Comparison of ENCODE assay signal across 1 cellular context in the genomic region with DNA sequence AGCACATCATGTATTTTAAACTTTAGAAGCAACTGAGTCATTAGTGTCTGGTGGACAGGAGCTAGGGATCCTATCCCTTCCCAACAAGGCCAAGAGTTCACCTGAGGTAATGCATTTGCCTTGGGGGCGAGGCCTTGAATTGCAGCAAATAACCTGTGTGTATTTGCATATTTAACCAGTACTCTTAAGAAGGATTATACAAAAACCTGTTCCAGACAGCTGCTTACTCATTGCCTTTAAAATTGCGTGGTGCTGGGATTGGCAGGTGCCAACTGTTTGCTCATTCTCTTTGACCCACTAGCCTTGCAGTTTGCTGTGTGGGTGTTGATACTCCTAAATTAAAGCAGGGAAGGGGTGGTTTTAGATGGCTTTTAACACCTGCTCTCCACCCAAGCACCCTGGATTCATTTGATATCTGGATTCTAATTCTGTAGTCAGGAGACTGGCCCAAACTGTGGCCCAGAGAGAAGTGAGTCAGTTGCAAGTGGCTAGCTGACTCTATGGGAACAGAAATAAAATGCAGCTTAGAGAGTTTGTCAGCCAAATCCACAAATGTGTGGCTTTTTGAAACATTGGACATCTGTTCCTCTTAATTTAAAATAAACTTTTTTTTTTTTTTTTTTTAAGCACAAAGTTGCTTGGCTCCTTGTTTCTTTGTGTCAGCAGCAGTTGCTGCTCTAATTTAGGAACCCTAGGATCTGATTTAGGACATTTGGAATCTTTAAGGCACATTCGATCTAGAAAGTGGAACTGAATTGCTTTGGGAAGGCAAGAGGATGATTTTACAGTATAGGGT.
TF ChIP-seq lines count a peak whose summit lies in the region.

No MANE protein-coding gene starts in this region.

TF ChIP-seq in HepG2, 621 proteins besides CTCF, POLR2A, EP300 and RAD21 (continued from another document and continues in another):
- TF ChIP-seq E2F1 (CRISPR knock-in tag; IDR thresholded peaks at IDR 0.05) (no peak), ISX (CRISPR knock-in tag; conservative IDR thresholded peaks at IDR 0.05) (no peak), NBN (conservative IDR thresholded peaks at IDR 0.05) (no peak), ZNF589 (CRISPR knock-in tag; conservative IDR thresholded peaks at IDR 0.05) (no peak), AKAP8 (CRISPR knock-in tag; IDR thresholded peaks at IDR 0.05) (no peak), ZNF33A (CRISPR knock-in tag; IDR thresholded peaks at IDR 0.05; ENCODE audit: borderline replicate concordance) (no peak), ZMYM3 (CRISPR knock-in tag; IDR thresholded peaks at IDR 0.05) (no peak; the same call in 1 of the 2 replicates), NFIC (IDR thresholded peaks at IDR 0.05; ENCODE audit: low read length) (no peak; the same call in 1 of the 2 replicates), ZNF552 (CRISPR knock-in tag; IDR thresholded peaks at IDR 0.05; ENCODE audit: borderline replicate concordance) (no peak), KLF6 (CRISPR knock-in tag; IDR thresholded peaks at IDR 0.05) (no peak; the same call in 1 of the 2 replicates), ZNF816 (CRISPR knock-in tag; IDR thresholded peaks at IDR 0.05; ENCODE audit: borderline replicate concordance) (no peak), SAP130 (CRISPR knock-in tag; IDR thresholded peaks at IDR 0.05; ENCODE audit: low read depth) (peak; percentile 53), CHD2 (IDR thresholded peaks at IDR 0.05; ENCODE audit: low read depth, low read length) (no peak), ZNF253 (CRISPR knock-in tag; IDR thresholded peaks at IDR 0.05; ENCODE audit: borderline replicate concordance) (no peak), HINFP (CRISPR knock-in tag; IDR thresholded peaks at IDR 0.05; ENCODE audit: low read depth) (no peak), NRL (CRISPR knock-in tag; IDR thresholded peaks at IDR 0.05; ENCODE audit: borderline replicate concordance) (no peak), MAF1 (CRISPR knock-in tag; IDR thresholded peaks at IDR 0.05; ENCODE audit: borderline replicate concordance) (no peak), DPF2 (CRISPR knock-in tag; IDR thresholded peaks at IDR 0.05; ENCODE audit: borderline replicate concordance, low read depth) (no peak), SRSF9 (IDR thresholded peaks at IDR 0.05; ENCODE audit: borderline replicate concordance, insufficient read depth, low read depth, low read length, poor library complexity, severe bottlenecking) (no peak), ZNF644 (CRISPR knock-in tag; IDR thresholded peaks at IDR 0.05; ENCODE audit: low read depth) (0 out of 2 replicates have a peak, but pooled peaks have one; percentile 19), DNMT1 (CRISPR knock-in tag; IDR thresholded peaks at IDR 0.05) (no peak), NKX3-1 (CRISPR knock-in tag; IDR thresholded peaks at IDR 0.05) (no peak), ZNF556 (CRISPR knock-in tag; IDR thresholded peaks at IDR 0.05; ENCODE audit: borderline replicate concordance) (no peak), SCMH1 (CRISPR knock-in tag; IDR thresholded peaks at IDR 0.05; ENCODE audit: borderline replicate concordance) (no peak), ZSCAN12 (CRISPR knock-in tag; IDR thresholded peaks at IDR 0.05) (no peak), ZNF674 (CRISPR knock-in tag; IDR thresholded peaks at IDR 0.05; ENCODE audit: low read depth) (no peak), HIVEP1 (CRISPR knock-in tag; IDR thresholded peaks at IDR 0.05) (no peak), HOXA7 (CRISPR knock-in tag; IDR thresholded peaks at IDR 0.05) (no peak), MIER3 (CRISPR knock-in tag; IDR thresholded peaks at IDR 0.05; ENCODE audit: borderline replicate concordance) (peak; percentile 85; the same call in 1 of the 2 replicates), RFXANK (CRISPR knock-in tag; IDR thresholded peaks at IDR 0.05) (no peak), FOXA3 (CRISPR knock-in tag; IDR thresholded peaks at IDR 0.05) (peak; percentile 50), HNRNPK (IDR thresholded peaks at IDR 0.05; ENCODE audit: low read depth, low read length, poor library complexity, severe bottlenecking) (no peak), NFIB (CRISPR knock-in tag; IDR thresholded peaks at IDR 0.05; ENCODE audit: borderline replicate concordance) (no peak), ZFP82 (CRISPR knock-in tag; IDR thresholded peaks at IDR 0.05; ENCODE audit: borderline replicate concordance) (0 out of 2 replicates have a peak, but pooled peaks have one; percentile 18), GPN1 (CRISPR knock-in tag; IDR thresholded peaks at IDR 0.05; ENCODE audit: borderline replicate concordance) (no peak), TRAFD1 (CRISPR knock-in tag; IDR thresholded peaks at IDR 0.05; ENCODE audit: borderline replicate concordance) (no peak), SSRP1 (CRISPR knock-in tag; IDR thresholded peaks at IDR 0.05) (0 out of 2 replicates have a peak, but pooled peaks have one; percentile 62), E2F2 (CRISPR knock-in tag; IDR thresholded peaks at IDR 0.05; ENCODE audit: borderline replicate concordance) (no peak), BCL6 (CRISPR knock-in tag; IDR thresholded peaks at IDR 0.05) (peak; percentile 53; the same call in 1 of the 2 replicates), ZNF639 (CRISPR knock-in tag; conservative IDR thresholded peaks at IDR 0.05) (no peak), SRF (IDR thresholded peaks at IDR 0.05; ENCODE audit: low read depth, low read length) (no peak), ZNF543 (CRISPR knock-in tag; IDR thresholded peaks at IDR 0.05) (no peak)
- TF ChIP-seq, protein P1, sequence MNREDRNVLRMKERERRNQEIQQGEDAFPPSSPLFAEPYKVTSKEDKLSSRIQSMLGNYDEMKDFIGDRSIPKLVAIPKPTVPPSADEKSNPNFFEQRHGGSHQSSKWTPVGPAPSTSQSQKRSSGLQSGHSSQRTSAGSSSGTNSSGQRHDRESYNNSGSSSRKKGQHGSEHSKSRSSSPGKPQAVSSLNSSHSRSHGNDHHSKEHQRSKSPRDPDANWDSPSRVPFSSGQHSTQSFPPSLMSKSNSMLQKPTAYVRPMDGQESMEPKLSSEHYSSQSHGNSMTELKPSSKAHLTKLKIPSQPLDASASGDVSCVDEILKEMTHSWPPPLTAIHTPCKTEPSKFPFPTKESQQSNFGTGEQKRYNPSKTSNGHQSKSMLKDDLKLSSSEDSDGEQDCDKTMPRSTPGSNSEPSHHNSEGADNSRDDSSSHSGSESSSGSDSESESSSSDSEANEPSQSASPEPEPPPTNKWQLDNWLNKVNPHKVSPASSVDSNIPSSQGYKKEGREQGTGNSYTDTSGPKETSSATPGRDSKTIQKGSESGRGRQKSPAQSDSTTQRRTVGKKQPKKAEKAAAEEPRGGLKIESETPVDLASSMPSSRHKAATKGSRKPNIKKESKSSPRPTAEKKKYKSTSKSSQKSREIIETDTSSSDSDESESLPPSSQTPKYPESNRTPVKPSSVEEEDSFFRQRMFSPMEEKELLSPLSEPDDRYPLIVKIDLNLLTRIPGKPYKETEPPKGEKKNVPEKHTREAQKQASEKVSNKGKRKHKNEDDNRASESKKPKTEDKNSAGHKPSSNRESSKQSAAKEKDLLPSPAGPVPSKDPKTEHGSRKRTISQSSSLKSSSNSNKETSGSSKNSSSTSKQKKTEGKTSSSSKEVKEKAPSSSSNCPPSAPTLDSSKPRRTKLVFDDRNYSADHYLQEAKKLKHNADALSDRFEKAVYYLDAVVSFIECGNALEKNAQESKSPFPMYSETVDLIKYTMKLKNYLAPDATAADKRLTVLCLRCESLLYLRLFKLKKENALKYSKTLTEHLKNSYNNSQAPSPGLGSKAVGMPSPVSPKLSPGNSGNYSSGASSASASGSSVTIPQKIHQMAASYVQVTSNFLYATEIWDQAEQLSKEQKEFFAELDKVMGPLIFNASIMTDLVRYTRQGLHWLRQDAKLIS (CRISPR knock-in tag; IDR thresholded peaks at IDR 0.05): peak; percentile 17; the same call in 1 of the 2 replicates
- TF ChIP-seq, protein P2, sequence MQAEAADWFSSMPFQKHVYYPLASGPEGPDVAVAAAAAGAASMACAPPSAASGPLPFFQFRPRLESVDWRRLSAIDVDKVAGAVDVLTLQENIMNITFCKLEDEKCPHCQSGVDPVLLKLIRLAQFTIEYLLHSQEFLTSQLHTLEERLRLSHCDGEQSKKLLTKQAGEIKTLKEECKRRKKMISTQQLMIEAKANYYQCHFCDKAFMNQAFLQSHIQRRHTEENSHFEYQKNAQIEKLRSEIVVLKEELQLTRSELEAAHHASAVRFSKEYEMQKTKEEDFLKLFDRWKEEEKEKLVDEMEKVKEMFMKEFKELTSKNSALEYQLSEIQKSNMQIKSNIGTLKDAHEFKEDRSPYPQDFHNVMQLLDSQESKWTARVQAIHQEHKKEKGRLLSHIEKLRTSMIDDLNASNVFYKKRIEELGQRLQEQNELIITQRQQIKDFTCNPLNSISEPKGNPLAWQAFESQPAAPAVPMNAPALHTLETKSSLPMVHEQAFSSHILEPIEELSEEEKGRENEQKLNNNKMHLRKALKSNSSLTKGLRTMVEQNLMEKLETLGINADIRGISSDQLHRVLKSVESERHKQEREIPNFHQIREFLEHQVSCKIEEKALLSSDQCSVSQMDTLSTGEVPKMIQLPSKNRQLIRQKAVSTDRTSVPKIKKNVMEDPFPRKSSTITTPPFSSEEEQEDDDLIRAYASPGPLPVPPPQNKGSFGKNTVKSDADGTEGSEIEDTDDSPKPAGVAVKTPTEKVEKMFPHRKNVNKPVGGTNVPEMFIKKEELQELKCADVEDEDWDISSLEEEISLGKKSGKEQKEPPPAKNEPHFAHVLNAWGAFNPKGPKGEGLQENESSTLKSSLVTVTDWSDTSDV (CRISPR knock-in tag; IDR thresholded peaks at IDR 0.05): no peak
- TF ChIP-seq, protein P3, sequence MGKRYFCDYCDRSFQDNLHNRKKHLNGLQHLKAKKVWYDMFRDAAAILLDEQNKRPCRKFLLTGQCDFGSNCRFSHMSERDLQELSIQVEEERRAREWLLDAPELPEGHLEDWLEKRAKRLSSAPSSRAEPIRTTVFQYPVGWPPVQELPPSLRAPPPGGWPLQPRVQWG (CRISPR knock-in tag; IDR thresholded peaks at IDR 0.05; ENCODE audit: borderline replicate concordance, low read depth): no peak
- TF ChIP-seq, protein P4, sequence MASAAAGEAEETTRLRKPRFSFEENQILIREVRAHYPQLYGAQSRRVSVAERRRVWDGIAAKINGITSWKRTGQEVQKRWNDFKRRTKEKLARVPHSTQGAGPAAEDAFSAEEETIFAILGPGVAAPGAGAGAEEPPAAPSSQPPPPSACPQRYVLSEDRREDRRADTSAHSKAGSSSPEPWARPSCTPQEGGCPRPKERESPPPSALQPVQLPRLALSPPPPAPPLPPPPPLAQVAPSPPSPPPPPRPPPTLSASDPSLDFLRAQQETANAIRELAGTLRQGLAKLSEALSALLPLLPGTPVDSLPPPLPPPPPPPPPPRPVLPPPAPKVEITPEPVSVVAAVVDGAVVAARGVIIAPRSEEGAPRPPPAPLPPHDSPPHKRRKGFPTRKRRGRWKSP (CRISPR knock-in tag; IDR thresholded peaks at IDR 0.05): no peak
